36 cellular contexts compared by ENCODE assay signal in genomic region chr17:63567229-63567628, GRCh38. TPM values are rescaled to one million over a fixed set of nuclear protein-coding genes. Genes with fewer than 3 reads are reported as not detected.
"Had no signal": no experiment of that assay in that cellular context is flagged by ENCODE, and none has a peak within 500 bp of the region (broad histone marks: within the 10 kb centered on the region; RNA-seq: fewer than 3 reads in every experiment).

No MANE protein-coding gene starts in this region.

- ATAC-seq: Panc1, Right ventricle myocardium inferior, SK-N-SH treated with all-trans-retinoic acid at 6 μM for 48 hours, T-cell had no signal

- DNase-seq: Karpas-422, MM.1S, MV-4-11, NCI-H1092, NCI-H1105, NCI-H1436, NCI-H146, NCI-H1694, NCI-H187 treated with DMSO at 0.1 percent for 48 hours, NCI-H2029, NCI-H2081, NCI-H2171 treated with DMSO at 0.1 percent for 48 hours, NCI-H2227 treated with DMSO at 0.1 percent for 48 hours, NCI-H345, NCI-H446, NCI-H510A treated with DMSO at 0.1 percent for 48 hours, NCI-H524 treated with DMSO at 0.1 percent for 48 hours, NCI-H526 treated with DMSO at 0.1 percent for 48 hours, NCI-H774, PC-9, SHP77, SIG-M5, SJCRH30, T-cell had no signal

- H3K9me3 ChIP-seq: SJCRH30 had no signal

- H3K27ac Mint-ChIP-seq: T-cell had no signal

- H3K27me3 Mint-ChIP-seq: T-cell had no signal

- H3K9me3 Mint-ChIP-seq: T-cell had no signal

- H3K27ac ChIP-seq: KMS-11, PC-9, RWPE1, SJCRH30, SK-N-MC had no signal

- H3K27me3 ChIP-seq: SJCRH30 had no signal

- H3K4me3 Mint-ChIP-seq: T-cell had no signal

RNA-seq across cellular contexts. Expression of gene KCNH6, which starts 44.1 kb away (rescaled TPM):
- total RNA-seq: LHCN-M2, MCF 10A, NCI-H460, OCI-LY7, PC-9, Right ventricle myocardium inferior, RPMI7951, SJCRH30, SK-MEL-5, T-cell had no signal
